ENCODE assay signal across 1 cellular context in the genomic region with DNA sequence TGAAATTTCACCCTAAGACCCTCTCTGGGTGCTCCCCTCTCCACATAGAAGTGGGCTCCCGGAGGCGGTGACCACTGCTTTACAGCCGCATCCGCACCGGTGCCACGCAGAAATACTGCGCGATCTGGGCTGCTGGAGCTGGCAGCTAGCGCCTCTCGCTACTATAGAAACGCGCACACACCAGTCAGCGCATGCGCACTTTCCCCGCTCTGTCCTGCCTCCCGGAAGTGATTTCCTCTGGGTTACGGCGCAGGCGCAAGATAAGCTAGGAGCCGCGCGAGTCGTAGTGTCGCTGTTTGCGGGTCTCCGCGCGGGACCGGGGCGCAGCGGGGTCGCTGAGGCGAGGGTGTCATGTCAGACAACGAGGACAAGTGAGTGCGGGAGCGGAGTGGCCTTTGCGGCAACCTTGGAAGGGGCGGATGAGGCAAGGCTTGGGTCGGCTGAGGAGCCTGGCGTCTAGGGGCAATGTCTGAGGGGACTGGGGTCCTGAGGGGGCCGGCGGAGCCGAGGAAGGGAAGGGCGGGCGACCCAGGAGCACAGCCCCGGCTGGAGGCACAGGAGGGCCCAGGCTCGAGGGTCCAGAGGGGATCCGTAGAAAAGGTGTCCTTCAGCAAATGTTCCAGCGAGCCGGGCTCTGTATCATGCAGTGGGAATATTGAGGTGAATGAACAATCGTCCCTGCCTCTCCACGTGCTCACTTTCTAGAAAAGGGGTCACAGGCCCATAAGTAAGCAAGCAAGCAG.
TF ChIP-seq lines count a peak whose summit lies in the region.

A gene (minus strand): TSS at position 165 of the 743 bp plus-strand sequence. CDS start 452 bp downstream, outside the sequence.
A gene (plus strand): TSS at position 263 of the 743 bp plus-strand sequence. CDS start 89 bp downstream, at position 352.

TF ChIP-seq in HepG2, 621 proteins besides CTCF, POLR2A, EP300 and RAD21 (continued from another document and continues in another):
- TF ChIP-seq, protein P1, sequence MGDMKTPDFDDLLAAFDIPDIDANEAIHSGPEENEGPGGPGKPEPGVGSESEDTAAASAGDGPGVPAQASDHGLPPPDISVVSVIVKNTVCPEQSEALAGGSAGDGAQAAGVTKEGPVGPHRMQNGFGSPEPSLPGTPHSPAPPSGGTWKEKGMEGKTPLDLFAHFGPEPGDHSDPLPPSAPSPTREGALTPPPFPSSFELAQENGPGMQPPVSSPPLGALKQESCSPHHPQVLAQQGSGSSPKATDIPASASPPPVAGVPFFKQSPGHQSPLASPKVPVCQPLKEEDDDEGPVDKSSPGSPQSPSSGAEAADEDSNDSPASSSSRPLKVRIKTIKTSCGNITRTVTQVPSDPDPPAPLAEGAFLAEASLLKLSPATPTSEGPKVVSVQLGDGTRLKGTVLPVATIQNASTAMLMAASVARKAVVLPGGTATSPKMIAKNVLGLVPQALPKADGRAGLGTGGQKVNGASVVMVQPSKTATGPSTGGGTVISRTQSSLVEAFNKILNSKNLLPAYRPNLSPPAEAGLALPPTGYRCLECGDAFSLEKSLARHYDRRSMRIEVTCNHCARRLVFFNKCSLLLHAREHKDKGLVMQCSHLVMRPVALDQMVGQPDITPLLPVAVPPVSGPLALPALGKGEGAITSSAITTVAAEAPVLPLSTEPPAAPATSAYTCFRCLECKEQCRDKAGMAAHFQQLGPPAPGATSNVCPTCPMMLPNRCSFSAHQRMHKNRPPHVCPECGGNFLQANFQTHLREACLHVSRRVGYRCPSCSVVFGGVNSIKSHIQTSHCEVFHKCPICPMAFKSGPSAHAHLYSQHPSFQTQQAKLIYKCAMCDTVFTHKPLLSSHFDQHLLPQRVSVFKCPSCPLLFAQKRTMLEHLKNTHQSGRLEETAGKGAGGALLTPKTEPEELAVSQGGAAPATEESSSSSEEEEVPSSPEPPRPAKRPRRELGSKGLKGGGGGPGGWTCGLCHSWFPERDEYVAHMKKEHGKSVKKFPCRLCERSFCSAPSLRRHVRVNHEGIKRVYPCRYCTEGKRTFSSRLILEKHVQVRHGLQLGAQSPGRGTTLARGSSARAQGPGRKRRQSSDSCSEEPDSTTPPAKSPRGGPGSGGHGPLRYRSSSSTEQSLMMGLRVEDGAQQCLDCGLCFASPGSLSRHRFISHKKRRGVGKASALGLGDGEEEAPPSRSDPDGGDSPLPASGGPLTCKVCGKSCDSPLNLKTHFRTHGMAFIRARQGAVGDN (CRISPR knock-in tag; IDR thresholded peaks at IDR 0.05) = peak; percentile 81
- TF ChIP-seq ZBTB38 (CRISPR knock-in tag; IDR thresholded peaks at IDR 0.05) = 0 out of 2 replicates have a peak, but pooled peaks have one; percentile 12
- peak; percentile 64; the same call in 1 of the 2 replicates for TF ChIP-seq ZBTB7B (CRISPR knock-in tag; IDR thresholded peaks at IDR 0.05)
- TF ChIP-seq KLF9 (CRISPR knock-in tag; IDR thresholded peaks at IDR 0.05; ENCODE audit: low read depth) = peak; percentile 61; the same call in 1 of the 2 replicates
- TF ChIP-seq NFKBIZ (CRISPR knock-in tag; IDR thresholded peaks at IDR 0.05) = 0 out of 2 replicates have a peak, but pooled peaks have one; percentile 22
- TF ChIP-seq HOXA3 (CRISPR knock-in tag; IDR thresholded peaks at IDR 0.05) = peak; percentile 47; the same call in 1 of the 2 replicates
- TF ChIP-seq ERF (CRISPR knock-in tag; IDR thresholded peaks at IDR 0.05) = peak; percentile 74
- TF ChIP-seq, protein P2, sequence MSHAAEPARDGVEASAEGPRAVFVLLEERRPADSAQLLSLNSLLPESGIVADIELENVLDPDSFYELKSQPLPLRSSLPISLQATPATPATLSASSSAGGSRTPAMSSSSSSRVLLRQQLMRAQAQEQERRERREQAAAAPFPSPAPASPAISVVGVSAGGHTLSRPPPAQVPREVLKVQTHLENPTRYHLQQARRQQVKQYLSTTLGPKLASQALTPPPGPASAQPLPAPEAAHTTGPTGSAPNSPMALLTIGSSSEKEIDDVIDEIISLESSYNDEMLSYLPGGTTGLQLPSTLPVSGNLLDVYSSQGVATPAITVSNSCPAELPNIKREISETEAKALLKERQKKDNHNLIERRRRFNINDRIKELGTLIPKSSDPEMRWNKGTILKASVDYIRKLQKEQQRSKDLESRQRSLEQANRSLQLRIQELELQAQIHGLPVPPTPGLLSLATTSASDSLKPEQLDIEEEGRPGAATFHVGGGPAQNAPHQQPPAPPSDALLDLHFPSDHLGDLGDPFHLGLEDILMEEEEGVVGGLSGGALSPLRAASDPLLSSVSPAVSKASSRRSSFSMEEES (CRISPR knock-in tag; IDR thresholded peaks at IDR 0.05) = no peak
- TF ChIP-seq ZNF605 (CRISPR knock-in tag; IDR thresholded peaks at IDR 0.05) = peak; percentile 88
- TF ChIP-seq, protein P3, sequence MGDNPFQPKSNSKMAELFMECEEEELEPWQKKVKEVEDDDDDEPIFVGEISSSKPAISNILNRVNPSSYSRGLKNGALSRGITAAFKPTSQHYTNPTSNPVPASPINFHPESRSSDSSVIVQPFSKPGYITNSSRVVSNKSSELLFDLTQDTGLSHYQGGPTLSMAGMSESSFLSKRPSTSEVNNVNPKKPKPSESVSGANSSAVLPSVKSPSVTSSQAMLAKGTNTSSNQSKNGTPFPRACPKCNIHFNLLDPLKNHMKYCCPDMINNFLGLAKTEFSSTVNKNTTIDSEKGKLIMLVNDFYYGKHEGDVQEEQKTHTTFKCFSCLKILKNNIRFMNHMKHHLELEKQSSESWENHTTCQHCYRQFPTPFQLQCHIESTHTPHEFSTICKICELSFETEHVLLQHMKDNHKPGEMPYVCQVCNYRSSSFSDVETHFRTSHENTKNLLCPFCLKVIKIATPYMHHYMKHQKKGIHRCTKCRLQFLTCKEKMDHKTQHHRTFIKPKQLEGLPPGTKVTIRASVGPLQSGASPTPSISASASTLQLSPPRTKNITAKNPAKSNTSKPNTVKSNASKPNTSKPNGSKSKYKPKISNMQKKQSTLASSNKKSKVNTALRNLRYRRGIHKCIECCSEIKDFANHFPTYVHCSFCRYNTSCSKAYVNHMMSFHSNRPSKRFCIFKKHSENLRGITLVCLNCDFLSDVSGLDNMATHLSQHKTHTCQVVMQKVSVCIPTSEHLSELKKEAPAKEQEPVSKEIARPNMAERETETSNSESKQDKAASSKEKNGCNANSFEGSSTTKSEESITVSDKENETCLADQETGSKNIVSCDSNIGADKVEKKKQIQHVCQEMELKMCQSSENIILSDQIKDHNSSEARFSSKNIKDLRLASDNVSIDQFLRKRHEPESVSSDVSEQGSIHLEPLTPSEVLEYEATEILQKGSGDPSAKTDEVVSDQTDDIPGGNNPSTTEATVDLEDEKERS (CRISPR knock-in tag; IDR thresholded peaks at IDR 0.05) = peak; percentile 61; the same call in 1 of the 2 replicates
- TF ChIP-seq MAF1 (CRISPR knock-in tag; IDR thresholded peaks at IDR 0.05; ENCODE audit: borderline replicate concordance) = peak; percentile 19; the same call in 1 of the 2 replicates
- peak; percentile 60 for TF ChIP-seq ZNF777 (CRISPR knock-in tag; IDR thresholded peaks at IDR 0.05)
- TF ChIP-seq ZNF883 (CRISPR knock-in tag; IDR thresholded peaks at IDR 0.05; ENCODE audit: not compliant biosample characterization) = peak; percentile 58
- no peak for TF ChIP-seq SRSF1 (optimal IDR thresholded peaks at IDR 0.05; ENCODE audit: low read depth, low read length)
- TF ChIP-seq, protein P4, sequence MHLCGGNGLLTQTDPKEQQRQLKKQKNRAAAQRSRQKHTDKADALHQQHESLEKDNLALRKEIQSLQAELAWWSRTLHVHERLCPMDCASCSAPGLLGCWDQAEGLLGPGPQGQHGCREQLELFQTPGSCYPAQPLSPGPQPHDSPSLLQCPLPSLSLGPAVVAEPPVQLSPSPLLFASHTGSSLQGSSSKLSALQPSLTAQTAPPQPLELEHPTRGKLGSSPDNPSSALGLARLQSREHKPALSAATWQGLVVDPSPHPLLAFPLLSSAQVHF (CRISPR knock-in tag; IDR thresholded peaks at IDR 0.05) = no peak
- TF ChIP-seq, protein P5, sequence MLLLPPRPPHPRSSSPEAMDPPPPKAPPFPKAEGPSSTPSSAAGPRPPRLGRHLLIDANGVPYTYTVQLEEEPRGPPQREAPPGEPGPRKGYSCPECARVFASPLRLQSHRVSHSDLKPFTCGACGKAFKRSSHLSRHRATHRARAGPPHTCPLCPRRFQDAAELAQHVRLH (CRISPR knock-in tag; IDR thresholded peaks at IDR 0.05; ENCODE audit: borderline replicate concordance, low read depth) = 0 out of 2 replicates have a peak, but pooled peaks have one; percentile 72
- no peak for TF ChIP-seq ZFP36L2 (CRISPR knock-in tag; IDR thresholded peaks at IDR 0.05)
- TF ChIP-seq HOXA7 (CRISPR knock-in tag; IDR thresholded peaks at IDR 0.05) = no peak
- 0 out of 2 replicates have a peak, but pooled peaks have one; percentile 17 for TF ChIP-seq SOX5 (CRISPR knock-in tag; IDR thresholded peaks at IDR 0.05; ENCODE audit: borderline replicate concordance)
- TF ChIP-seq, protein P6, sequence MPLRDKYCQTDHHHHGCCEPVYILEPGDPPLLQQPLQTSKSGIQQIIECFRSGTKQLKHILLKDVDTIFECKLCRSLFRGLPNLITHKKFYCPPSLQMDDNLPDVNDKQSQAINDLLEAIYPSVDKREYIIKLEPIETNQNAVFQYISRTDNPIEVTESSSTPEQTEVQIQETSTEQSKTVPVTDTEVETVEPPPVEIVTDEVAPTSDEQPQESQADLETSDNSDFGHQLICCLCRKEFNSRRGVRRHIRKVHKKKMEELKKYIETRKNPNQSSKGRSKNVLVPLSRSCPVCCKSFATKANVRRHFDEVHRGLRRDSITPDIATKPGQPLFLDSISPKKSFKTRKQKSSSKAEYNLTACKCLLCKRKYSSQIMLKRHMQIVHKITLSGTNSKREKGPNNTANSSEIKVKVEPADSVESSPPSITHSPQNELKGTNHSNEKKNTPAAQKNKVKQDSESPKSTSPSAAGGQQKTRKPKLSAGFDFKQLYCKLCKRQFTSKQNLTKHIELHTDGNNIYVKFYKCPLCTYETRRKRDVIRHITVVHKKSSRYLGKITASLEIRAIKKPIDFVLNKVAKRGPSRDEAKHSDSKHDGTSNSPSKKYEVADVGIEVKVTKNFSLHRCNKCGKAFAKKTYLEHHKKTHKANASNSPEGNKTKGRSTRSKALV (CRISPR knock-in tag; IDR thresholded peaks at IDR 0.05) = 0 out of 2 replicates have a peak, but pooled peaks have one; percentile 58
- TF ChIP-seq, protein P7, sequence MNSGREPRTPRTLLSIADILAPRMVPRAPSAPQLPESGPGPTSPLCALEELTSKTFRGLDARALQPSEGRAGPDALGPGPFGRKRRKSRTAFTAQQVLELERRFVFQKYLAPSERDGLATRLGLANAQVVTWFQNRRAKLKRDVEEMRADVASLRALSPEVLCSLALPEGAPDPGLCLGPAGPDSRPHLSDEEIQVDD (CRISPR knock-in tag; IDR thresholded peaks at IDR 0.05; ENCODE audit: borderline replicate concordance) = peak; percentile 66; the same call in 1 of the 2 replicates
- TF ChIP-seq ZNF235 (CRISPR knock-in tag; IDR thresholded peaks at IDR 0.05; ENCODE audit: borderline replicate concordance) = no peak
- TF ChIP-seq KLF11 (CRISPR knock-in tag; IDR thresholded peaks at IDR 0.05) = 0 out of 2 replicates have a peak, but pooled peaks have one; percentile 51
- peak; percentile 59; the same call in 1 of the 2 replicates for TF ChIP-seq ZNF350 (CRISPR knock-in tag; IDR thresholded peaks at IDR 0.05; ENCODE audit: borderline replicate concordance, low read depth)
- TF ChIP-seq ZNF614 (CRISPR knock-in tag; IDR thresholded peaks at IDR 0.05; ENCODE audit: borderline replicate concordance) = peak; percentile 62; the same call in 1 of the 2 replicates
- TF ChIP-seq GLI4 (CRISPR knock-in tag; IDR thresholded peaks at IDR 0.05; ENCODE audit: borderline replicate concordance) = 0 out of 2 replicates have a peak, but pooled peaks have one; percentile 58
- TF ChIP-seq, protein P8, sequence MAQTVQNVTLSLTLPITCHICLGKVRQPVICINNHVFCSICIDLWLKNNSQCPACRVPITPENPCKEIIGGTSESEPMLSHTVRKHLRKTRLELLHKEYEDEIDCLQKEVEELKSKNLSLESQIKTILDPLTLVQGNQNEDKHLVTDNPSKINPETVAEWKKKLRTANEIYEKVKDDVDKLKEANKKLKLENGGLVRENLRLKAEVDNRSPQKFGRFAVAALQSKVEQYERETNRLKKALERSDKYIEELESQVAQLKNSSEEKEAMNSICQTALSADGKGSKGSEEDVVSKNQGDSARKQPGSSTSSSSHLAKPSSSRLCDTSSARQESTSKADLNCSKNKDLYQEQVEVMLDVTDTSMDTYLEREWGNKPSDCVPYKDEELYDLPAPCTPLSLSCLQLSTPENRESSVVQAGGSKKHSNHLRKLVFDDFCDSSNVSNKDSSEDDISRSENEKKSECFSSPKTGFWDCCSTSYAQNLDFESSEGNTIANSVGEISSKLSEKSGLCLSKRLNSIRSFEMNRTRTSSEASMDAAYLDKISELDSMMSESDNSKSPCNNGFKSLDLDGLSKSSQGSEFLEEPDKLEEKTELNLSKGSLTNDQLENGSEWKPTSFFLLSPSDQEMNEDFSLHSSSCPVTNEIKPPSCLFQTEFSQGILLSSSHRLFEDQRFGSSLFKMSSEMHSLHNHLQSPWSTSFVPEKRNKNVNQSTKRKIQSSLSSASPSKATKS (CRISPR knock-in tag; IDR thresholded peaks at IDR 0.05) = no peak
- TF ChIP-seq ZNF83 (CRISPR knock-in tag; IDR thresholded peaks at IDR 0.05; ENCODE audit: borderline replicate concordance) = no peak
- TF ChIP-seq KDM3A (CRISPR knock-in tag; IDR thresholded peaks at IDR 0.05; ENCODE audit: low read depth) = peak; percentile 30; the same call in 1 of the 2 replicates
- no peak for TF ChIP-seq JUND (CRISPR knock-in tag; IDR thresholded peaks at IDR 0.05)
- TF ChIP-seq SRF (IDR thresholded peaks at IDR 0.05; ENCODE audit: low read depth, low read length) = no peak
- TF ChIP-seq KDM5B (CRISPR knock-in tag; IDR thresholded peaks at IDR 0.05; ENCODE audit: borderline replicate concordance) = peak; percentile 73
- no peak for TF ChIP-seq KDM4B (CRISPR knock-in tag; IDR thresholded peaks at IDR 0.05)
- no peak for TF ChIP-seq STAT5B (CRISPR knock-in tag; IDR thresholded peaks at IDR 0.05)
- no peak for TF ChIP-seq ZSCAN22 (CRISPR knock-in tag; IDR thresholded peaks at IDR 0.05)
- no peak for TF ChIP-seq NR2F1 (CRISPR knock-in tag; IDR thresholded peaks at IDR 0.05)
- peak; percentile 58 for TF ChIP-seq RXRA (CRISPR knock-in tag; IDR thresholded peaks at IDR 0.05)
- TF ChIP-seq ZSCAN20 (CRISPR knock-in tag; IDR thresholded peaks at IDR 0.05; ENCODE audit: borderline replicate concordance) = no peak
- TF ChIP-seq SRY (CRISPR knock-in tag; IDR thresholded peaks at IDR 0.05) = peak; percentile 20; the same call in 1 of the 2 replicates
- TF ChIP-seq, protein P9, sequence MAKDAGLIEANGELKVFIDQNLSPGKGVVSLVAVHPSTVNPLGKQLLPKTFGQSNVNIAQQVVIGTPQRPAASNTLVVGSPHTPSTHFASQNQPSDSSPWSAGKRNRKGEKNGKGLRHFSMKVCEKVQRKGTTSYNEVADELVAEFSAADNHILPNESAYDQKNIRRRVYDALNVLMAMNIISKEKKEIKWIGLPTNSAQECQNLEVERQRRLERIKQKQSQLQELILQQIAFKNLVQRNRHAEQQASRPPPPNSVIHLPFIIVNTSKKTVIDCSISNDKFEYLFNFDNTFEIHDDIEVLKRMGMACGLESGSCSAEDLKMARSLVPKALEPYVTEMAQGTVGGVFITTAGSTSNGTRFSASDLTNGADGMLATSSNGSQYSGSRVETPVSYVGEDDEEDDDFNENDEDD (CRISPR knock-in tag; IDR thresholded peaks at IDR 0.05; ENCODE audit: borderline replicate concordance) = peak; percentile 45; the same call in 1 of the 2 replicates
